Comparison of ENCODE assay signal across 11 cellular contexts in the genomic region with DNA sequence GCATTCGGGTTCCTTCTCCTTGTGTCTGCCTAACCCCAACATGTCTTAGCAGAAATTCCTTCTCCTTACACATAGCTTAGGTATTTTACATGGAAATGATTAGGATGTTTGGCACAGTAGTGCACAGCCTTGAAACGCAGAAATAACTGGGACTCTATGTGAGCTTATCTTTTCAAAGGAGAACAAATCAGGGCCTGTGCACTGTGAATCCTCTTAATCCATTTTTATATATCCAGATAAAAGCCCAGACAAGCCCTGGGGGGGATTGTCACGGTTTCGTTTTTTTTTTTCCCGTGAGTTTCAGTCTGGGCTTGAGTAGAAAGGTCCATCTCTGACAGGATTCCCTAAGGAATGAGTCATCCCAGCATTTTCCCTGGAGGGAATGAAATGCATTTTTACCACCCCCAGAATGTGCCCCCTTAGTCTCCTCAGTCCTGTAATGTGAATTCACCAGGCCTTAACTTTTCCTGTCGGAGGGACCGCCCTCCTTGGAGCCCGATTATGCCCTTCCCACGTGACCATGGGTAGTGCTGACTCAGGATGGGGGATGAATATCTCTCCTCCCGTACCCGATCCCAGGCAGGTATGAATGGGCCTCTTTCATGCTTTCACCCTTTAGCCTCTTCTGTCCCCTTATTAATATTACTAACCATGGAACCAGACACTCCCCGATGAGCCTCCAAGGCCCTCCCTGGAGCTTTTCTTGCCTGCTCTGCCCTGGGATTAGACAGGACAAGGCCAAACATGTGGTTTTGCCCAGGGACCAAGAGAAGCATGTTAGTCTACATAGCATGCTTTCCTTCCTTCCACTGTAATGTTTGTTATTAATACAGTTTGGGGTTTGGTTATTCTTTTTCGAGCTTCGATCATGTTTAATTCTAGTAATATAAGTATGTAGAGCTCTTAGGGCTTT. TPM values are rescaled to one million over a fixed set of nuclear protein-coding genes. Genes with fewer than 3 reads are reported as not detected.
DNase-seq lines count a peak whose midpoint lies in the region; ATAC-seq and TF ChIP-seq lines count a peak whose summit lies in the region.
"Had no signal": no experiment of that assay in that cellular context is flagged by ENCODE, and none has a peak within 500 bp of the region (broad histone marks: within the 10 kb centered on the region; RNA-seq: fewer than 3 reads in every experiment).

No MANE protein-coding gene starts in this region.

- H3K4me2 ChIP-seq in mesendoderm (ENCODE audit: low read length) = no peak overlapping the region

- TF ChIP-seq CTCF in dorsolateral prefrontal cortex (IDR thresholded peaks at IDR 0.05 in 54 of 56, conservative IDR thresholded peaks at IDR 0.05 in 2 of 56; ENCODE audit: low read depth in 1 of 56, partially characterized antibody in 56 of 56) = no peak

- H2BK5ac ChIP-seq in mesendoderm (ENCODE audit: low read length) = peak overlapping the region; percentile 52

- no peak overlapping the region for H3K4me3 Mint-ChIP-seq in activated T-helper 17 cell treated with anti-CD3 and anti-CD28 coated beads, Interleukin-2, amount 50 U/mL, for 72 hours
- H3K4me3 Mint-ChIP-seq: activated naive CD8-positive, alpha-beta T cell treated with anti-CD3 and anti-CD28 coated beads, Interleukin-2, amount 10 ng/mL, durations not matched to agents 7 days and 5 days had no signal

- no CpG with 5 or more reads among the region's 14 CpGs for WGBS in mesendoderm (ENCODE audit: extremely low coverage, insufficient coverage, low lambda C conversion rate)
- 14 to 17% methylated on average over 14 of the region's 14 CpGs for WGBS in aorta, 2 donors

- H3K36me3 ChIP-seq in mesendoderm (ENCODE audit: control insufficient read depth, insufficient read depth, low read length) = no peaks in the 10 kb centered on the region
- H3K36me3 ChIP-seq in aorta (ENCODE audit: control insufficient read depth in 1 of 2, insufficient read depth in 2 of 2, low read length in 1 of 2) = peaks cover 0 to 2% of the 10 kb centered on the region in 2 donors

- peak overlapping the region; percentile 68 for H3K18ac ChIP-seq in mesendoderm (ENCODE audit: low read length)

- H4K8ac ChIP-seq in mesendoderm (ENCODE audit: low read depth, low read length) = no peak overlapping the region

- no peaks in the 10 kb centered on the region for H3K79me2 ChIP-seq in mesendoderm (ENCODE audit: control insufficient read depth, insufficient read depth, low read length)

- no peaks in the 10 kb centered on the region for H3K4me1 Mint-ChIP-seq in activated T-helper 17 cell treated with anti-CD3 and anti-CD28 coated beads, Interleukin-2, amount 50 U/mL, for 72 hours
- H3K4me1 Mint-ChIP-seq: activated naive CD8-positive, alpha-beta T cell treated with anti-CD3 and anti-CD28 coated beads, Interleukin-2, amount 10 ng/mL, durations not matched to agents 7 days and 5 days had no signal

- peak overlapping the region in 12 of 59 donors; percentile 2 to 40 (median 18) for H3K4me3 ChIP-seq in dorsolateral prefrontal cortex
- H3K4me3 ChIP-seq in mesendoderm (ENCODE audit: low read length) = no peak overlapping the region
- peak overlapping the region in 1 of 2 donors; percentile 47 for H3K4me3 ChIP-seq in aorta (ENCODE audit: low read length in 2 of 2)

- H3K9me3 ChIP-seq in aorta (ENCODE audit: control insufficient read depth, low read length) = no peaks in the 10 kb centered on the region

- peaks cover 7% of the 10 kb centered on the region for H3K27me3 Mint-ChIP-seq in activated T-helper 17 cell treated with anti-CD3 and anti-CD28 coated beads, Interleukin-2, amount 50 U/mL, for 72 hours

- H3K4ac ChIP-seq in mesendoderm (ENCODE audit: low read depth, low read length) = no peak overlapping the region

- no peak overlapping the region for H2BK15ac ChIP-seq in mesendoderm (replicated peaks; ENCODE audit: low read depth)

- H3K56ac ChIP-seq in mesendoderm (ENCODE audit: low read length) = peak overlapping the region; percentile 50

- H4K5ac ChIP-seq in mesendoderm (ENCODE audit: low read length) = no peak overlapping the region

- no peaks in the 10 kb centered on the region for H3K79me1 ChIP-seq in mesendoderm (ENCODE audit: low read length)

- intact Hi-C loops in dorsolateral prefrontal cortex (cut with DNase I) = loop anchor here (2.0 to 5.0 kb wide), 3 partner anchors 16 to 301 kb away; no protein-coding TSS in a partner anchor
- intact Hi-C loops in aorta (cut with DNase I) = loop anchor here (1.0 to 5.0 kb wide), 2 partner anchors 106 to 209 kb away; no protein-coding TSS in a partner anchor

- ATAC-seq in aorta (ENCODE audit: low FRiP score) = peak; percentile 73
- no peak for ATAC-seq in HG03280 (IDR thresholded peaks at IDR 0.05; ENCODE audit: unreplicated experiment)
- no peak for ATAC-seq in activated T-helper 17 cell treated with anti-CD3 and anti-CD28 coated beads, Interleukin-2, amount 50 U/mL, for 72 hours (replicated peaks)
- no peak for ATAC-seq in GM18502 (IDR thresholded peaks at IDR 0.05; ENCODE audit: poor library complexity, unreplicated experiment)

- peak overlapping the region in 57 of 59 donors; percentile 1 to 89 (median 79) for H3K27ac ChIP-seq in dorsolateral prefrontal cortex
- peak overlapping the region; percentile 81 for H3K27ac ChIP-seq in mesendoderm (ENCODE audit: low read depth, low read length)
- H3K27ac ChIP-seq in aorta (ENCODE audit: low read depth in 1 of 2, low read length in 2 of 2) = peak overlapping the region; percentile 45 to 94
- H3K27ac ChIP-seq: 22Rv1 had no signal

- H3K23ac ChIP-seq in mesendoderm (ENCODE audit: low read length) = no peak overlapping the region

- H2AK5ac ChIP-seq in mesendoderm (ENCODE audit: low read length) = no peak overlapping the region

- H2BK120ac ChIP-seq in mesendoderm (ENCODE audit: low read depth, low read length) = no peak overlapping the region

- DNase-seq in DMS 273 (lab: John Stamatoyannopoulos, UW; ENCODE audit: unreplicated experiment) = peak; percentile 70
- no peak for DNase-seq in DMS 273 treated with DMSO at 0.1 percent for 48 hours (lab: John Stamatoyannopoulos, UW)
- peak in 2 of 10 donors; percentile 53 to 54 for DNase-seq in dorsolateral prefrontal cortex
- peak; percentile 96 for DNase-seq in mesendoderm
- no peak for DNase-seq in aorta
- DNase-seq: activated naive CD8-positive, alpha-beta T cell treated with anti-CD3 and anti-CD28 coated beads, Interleukin-2, amount 10 ng/mL, durations not matched to agents 7 days and 5 days; stimulated activated CD8-positive, alpha-beta memory T cell treated with anti-CD3 and anti-CD28 coated beads, Interleukin-4, amount 100 ng/mL, for 48 hours had no signal

- no peaks in the 10 kb centered on the region for H3K9me3 Mint-ChIP-seq in activated T-helper 17 cell treated with anti-CD3 and anti-CD28 coated beads, Interleukin-2, amount 50 U/mL, for 72 hours
- H3K9me3 Mint-ChIP-seq: activated naive CD8-positive, alpha-beta T cell treated with anti-CD3 and anti-CD28 coated beads, Interleukin-2, amount 10 ng/mL, durations not matched to agents 7 days and 5 days had no signal

- peaks cover 2% of the 10 kb centered on the region for H3K4me1 ChIP-seq in mesendoderm (ENCODE audit: control insufficient read depth, low read depth, low read length)
- peaks cover 1 to 15% of the 10 kb centered on the region in 2 donors for H3K4me1 ChIP-seq in aorta (ENCODE audit: control insufficient read depth in 1 of 2, insufficient read depth in 2 of 2, low read length in 2 of 2)

- H3K36me3 Mint-ChIP-seq in activated T-helper 17 cell treated with anti-CD3 and anti-CD28 coated beads, Interleukin-2, amount 50 U/mL, for 72 hours (ENCODE audit: low read depth) = no peaks in the 10 kb centered on the region
- H3K36me3 Mint-ChIP-seq: activated naive CD8-positive, alpha-beta T cell treated with anti-CD3 and anti-CD28 coated beads, Interleukin-2, amount 10 ng/mL, durations not matched to agents 7 days and 5 days had no signal

- H3K27me3 ChIP-seq in dorsolateral prefrontal cortex (no peaks in the 10 kb centered on the region), mesendoderm (ENCODE audit: insufficient read depth, low read length, poor library complexity) (no peaks in the 10 kb centered on the region), aorta (ENCODE audit: control insufficient read depth in 1 of 2, insufficient read depth in 2 of 2, low read length in 1 of 2) (no peaks in the 10 kb centered on the region)

- H3K9ac ChIP-seq in mesendoderm (ENCODE audit: low read length) = peak overlapping the region; percentile 14

- no peak overlapping the region for H3K27ac Mint-ChIP-seq in activated T-helper 17 cell treated with anti-CD3 and anti-CD28 coated beads, Interleukin-2, amount 50 U/mL, for 72 hours
- H3K27ac Mint-ChIP-seq: activated naive CD8-positive, alpha-beta T cell treated with anti-CD3 and anti-CD28 coated beads, Interleukin-2, amount 10 ng/mL, durations not matched to agents 7 days and 5 days had no signal

RNA-seq across cellular contexts. Expression of a gene that starts 23.9 kb away (rescaled TPM):
- 10 to 100 TPM; 28.1 to 68.2 (median 47.8) TPM for total RNA-seq in dorsolateral prefrontal cortex
- 58.4 TPM for polyA plus RNA-seq in mesendoderm (2013, experiment 1 of 2)
- 54.4 TPM for polyA plus RNA-seq in mesendoderm (2013, experiment 2 of 2)
- 10 to 100 TPM; 38.1 to 40.6 TPM for total RNA-seq in aorta
- 10 to 100 TPM; 56.0 to 69.5 TPM for polyA plus RNA-seq in aorta
- 10 to 100 TPM; 39.9 to 81.4 TPM for total RNA-seq in activated T-helper 17 cell treated with anti-CD3 and anti-CD28 coated beads, Interleukin-2, amount 50 U/mL, for 72 hours

RNA-seq across cellular contexts. Expression of a gene that starts 59.0 kb away (rescaled TPM):
- total RNA-seq in dorsolateral prefrontal cortex (10 to 100 TPM; 15.3 to 37.8 (median 23.5) TPM), aorta (10 to 100 TPM; 17.6 to 21.0 TPM)
- polyA plus RNA-seq in mesendoderm (2013, experiment 1 of 2) = 24.5 TPM
- 23.7 TPM for polyA plus RNA-seq in mesendoderm (2013, experiment 2 of 2)
- polyA plus RNA-seq in aorta = 10 to 100 TPM in 1 of 2 donors, 1 to 10 TPM in 1; 7.3 to 13.6 TPM
- total RNA-seq in activated T-helper 17 cell treated with anti-CD3 and anti-CD28 coated beads, Interleukin-2, amount 50 U/mL, for 72 hours = 10 to 100 TPM; 16.2 to 18.4 TPM

RNA-seq across cellular contexts. Expression of a gene that starts 59.1 kb away (rescaled TPM):
- total RNA-seq in dorsolateral prefrontal cortex (10 to 100 TPM in 40 of 120 experiments, 1 to 10 TPM in 80; 1.8 to 18.2 (median 8.6) TPM), aorta (under 1 TPM in 1 of 2 donors, not detected in 1; 0.91 TPM)
- 0.06 TPM for polyA plus RNA-seq in mesendoderm (2013, experiment 1 of 2)
- 0.20 TPM for polyA plus RNA-seq in mesendoderm (2013, experiment 2 of 2)
- 1 to 10 TPM in 1 of 2 donors, under 1 TPM in 1; 0.18 to 2.0 TPM for polyA plus RNA-seq in aorta
- not detected for total RNA-seq in activated T-helper 17 cell treated with anti-CD3 and anti-CD28 coated beads, Interleukin-2, amount 50 U/mL, for 72 hours
- total RNA-seq: activated naive CD8-positive, alpha-beta T cell treated with anti-CD3 and anti-CD28 coated beads, Interleukin-2, amount 10 ng/mL, durations not matched to agents 7 days and 5 days had no signal

Comparison
In these comparisons a context has a peak if more than half of its experiments do, and no peak if none do; other contexts are left out.
1. DNase-seq: peak in DMS 273 (single experiment) and mesendoderm (single experiment); none in DMS 273 treated with DMSO at 0.1 percent for 48 hours (single experiment) and aorta (0 of 2).
2. Peak in every context shown above with its lines, with median percentiles within 50 percentile points of each other: H3K27ac ChIP-seq.